7 cellular contexts compared by ENCODE assay signal in the genomic region with DNA sequence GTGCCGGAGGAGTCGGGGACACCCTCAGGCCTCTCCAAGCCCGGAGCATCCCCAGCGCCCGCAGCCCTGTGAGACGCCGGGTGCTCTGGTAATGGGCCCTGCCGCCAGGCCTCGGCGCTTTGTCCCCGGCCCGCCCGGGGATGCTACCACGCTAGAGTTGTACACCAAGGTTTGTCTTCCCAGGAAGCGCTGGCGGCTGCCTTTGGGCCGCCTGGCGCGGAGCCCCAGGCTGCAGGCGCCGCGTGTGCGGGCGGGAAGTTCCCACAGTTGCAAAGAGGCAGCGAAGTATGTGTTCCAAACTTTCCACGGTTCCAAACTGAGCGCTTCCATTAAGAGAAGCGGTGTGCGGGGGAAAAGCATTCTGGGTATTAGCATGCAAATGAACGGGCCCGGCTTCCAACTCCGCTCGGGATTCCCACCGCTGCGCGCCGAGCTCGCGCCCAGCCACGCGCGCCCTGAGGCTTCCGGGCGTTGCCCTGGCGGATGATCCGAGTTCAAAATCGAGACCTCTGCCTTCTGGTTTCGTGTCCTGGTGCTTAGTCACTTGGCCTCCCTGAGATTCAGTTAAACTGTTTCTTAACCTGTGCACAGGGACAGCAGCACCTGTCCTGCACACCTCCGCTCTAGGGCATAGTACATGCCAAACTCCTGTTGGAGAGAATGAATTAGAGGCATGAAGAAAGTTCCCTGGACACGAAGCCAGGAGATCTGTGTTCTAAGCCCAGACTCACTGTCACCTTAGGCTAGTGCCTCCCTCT. TPM values are rescaled to one million over a fixed set of nuclear protein-coding genes. Genes with fewer than 3 reads are reported as not detected.
DNase-seq lines count a peak whose midpoint lies in the region; ATAC-seq, FAIRE-seq and TF ChIP-seq lines count a peak whose summit lies in the region.

No MANE protein-coding gene starts in this region.

- peaks cover 10% of the 10 kb centered on the region for H3K4me1 Mint-ChIP-seq in MCF 10A (ENCODE audit: insufficient read depth, unreplicated experiment)

- H3K27ac ChIP-seq in iPS-18a (ENCODE audit: low read length) = peak overlapping the region; percentile 92
- peak overlapping the region; percentile 80 to 86 (median 83) for H3K27ac ChIP-seq in gastrocnemius medialis

- H3K27me3 ChIP-seq in iPS-18a (ENCODE audit: control insufficient read depth, insufficient read depth, low read length) (no peaks in the 10 kb centered on the region), gastrocnemius medialis (no peaks in the 10 kb centered on the region)

- POLR2A ChIA-PET in MCF 10A (lab: Yijun Ruan, JAX) = interaction anchor here (0.6 to 2.8 kb wide), 31 partner anchors 10 to 1794 kb away, joined by 3 to 61 read pairs (median 4); partner anchors contain the start of genes DRG1, MORC2, PIK3IP1 and TUG1

- H3K9ac ChIP-seq in iPS-18a (ENCODE audit: low read length) = peak overlapping the region; percentile 99

- H3K27ac Mint-ChIP-seq in MCF 10A (ENCODE audit: low read depth, unreplicated experiment) = peak overlapping the region; percentile 40

- H3K4me3 ChIP-seq in iPS-18a (ENCODE audit: low read length) = peak overlapping the region; percentile 89
- H3K4me3 ChIP-seq in gastrocnemius medialis = peak overlapping the region; percentile 79 to 98 (median 83)

- no peak for TF ChIP-seq POLR2A in gastrocnemius medialis (IDR thresholded peaks at IDR 0.05)

- BruUV-seq in MCF 10A (replicated peaks; lab: Mats Ljungman, UMichigan) = no TSS peak

- intact Hi-C loops in MCF 10A (cut with micrococcal nuclease) = loop anchor here (1.0 to 10.0 kb wide), 2 partner anchors 52 to 287 kb away; partner anchors contain the start of gene DRG1
- intact Hi-C loops in gastrocnemius medialis (cut with DNase I; ENCODE audit: low total_unique reads) = loop anchor here (5.0 kb wide), 2 partner anchors 145 to 285 kb away; no protein-coding TSS in a partner anchor

- H3K4me1 ChIP-seq in iPS-18a (ENCODE audit: control insufficient read depth, low read depth, low read length) (peaks cover 23% of the 10 kb centered on the region), gastrocnemius medialis (peaks cover 24 to 42% of the 10 kb centered on the region in 2 donors)

- H3K36me3 Mint-ChIP-seq in MCF 10A (ENCODE audit: insufficient read depth, unreplicated experiment) = peaks cover 2% of the 10 kb centered on the region

- in situ Hi-C loops in gastrocnemius medialis (cut with MboI; ENCODE audit: low sequenced_read_pairs in 4 of 4) = loop anchor here in 2 of 4 donors (5.0 to 25.0 kb wide), 2 partner anchors 50 to 290 kb away; partner anchors contain the start of gene DRG1 (in 1 of the 2)

- FAIRE-seq in GM18507 (lab: Jason Lieb, UNC) = peak; percentile 79

- no peak for TF ChIP-seq CTCF in MCF 10A (IDR thresholded peaks at IDR 0.05; ENCODE audit: unreplicated experiment)
- no peak for TF ChIP-seq CTCF in gastrocnemius medialis (IDR thresholded peaks at IDR 0.05 in 4 of 5, conservative IDR thresholded peaks at IDR 0.05 in 1 of 5)

- DNase-seq in GM18507 (ENCODE audit: extremely low spot score, insufficient read length, low read depth) = no peak
- peak; percentile 55 for DNase-seq in NCI-H1694 treated with DMSO at 0.1 percent for 48 hours (lab: John Stamatoyannopoulos, UW)
- peak; percentile 79 for DNase-seq in UCSD-AML1 (lab: John Stamatoyannopoulos, UW; ENCODE audit: unreplicated experiment)
- peak; percentile 80 for DNase-seq in MCF 10A (ENCODE audit: unreplicated experiment)
- DNase-seq in gastrocnemius medialis = peak in 1 of 2 donors; percentile 44

- H3K9me3 ChIP-seq in iPS-18a (ENCODE audit: control insufficient read depth, low read depth, low read length) = no peaks in the 10 kb centered on the region
- H3K9me3 ChIP-seq in gastrocnemius medialis = no peaks in the 10 kb centered on the region

- no peaks in the 10 kb centered on the region for H3K27me3 Mint-ChIP-seq in MCF 10A (ENCODE audit: insufficient read depth, unreplicated experiment)

- ATAC-seq in gastrocnemius medialis = peak; percentile 45 to 53
- no peak for ATAC-seq in GM21717 (IDR thresholded peaks at IDR 0.05; ENCODE audit: unreplicated experiment)

- H3K9me3 Mint-ChIP-seq in MCF 10A (ENCODE audit: unreplicated experiment) = no peaks in the 10 kb centered on the region

- CTCF ChIA-PET in MCF 10A (lab: Yijun Ruan, JAX) = interaction anchor here (0.5 to 1.3 kb wide), 12 partner anchors 8 to 173 kb away, joined by 3 to 6 read pairs (median 4); no protein-coding TSS in a partner anchor

- H3K4me3 Mint-ChIP-seq in MCF 10A (ENCODE audit: unreplicated experiment) = peak overlapping the region; percentile 76

- H3K36me3 ChIP-seq in iPS-18a (ENCODE audit: control insufficient read depth, low read depth, low read length) (no peaks in the 10 kb centered on the region), gastrocnemius medialis (no peaks in the 10 kb centered on the region)

RNA-seq across cellular contexts. Expression of gene PATZ1, which starts 1.3 kb away (rescaled TPM):
- total RNA-seq in MCF 10A (2022) (16.0 and 19.2 TPM in 2 replicates), gastrocnemius medialis (10 to 100 TPM in 1 of 4 donors, 1 to 10 TPM in 3; 8.4 to 11.5 (median 9.2) TPM)

RNA-seq across cellular contexts. Expression of gene DRG1, which starts 52.0 kb away (rescaled TPM):
- 84.8 and 101 TPM in 2 replicates for total RNA-seq in MCF 10A (2022)
- total RNA-seq in gastrocnemius medialis = 100 to 1,000 TPM; 117 to 136 (median 127) TPM

RNA-seq across cellular contexts. Expression of gene PIK3IP1, which starts 55.1 kb away (rescaled TPM):
- total RNA-seq in MCF 10A (2022) (0.25 and 0.93 TPM in 2 replicates), gastrocnemius medialis (10 to 100 TPM; 11.2 to 28.3 (median 14.5) TPM)
